In genomic region chr12:13940466-13940865, GRCh38 we compare ENCODE assay signal across 24 cellular contexts. TPM values are rescaled to one million over a fixed set of nuclear protein-coding genes. Genes with fewer than 3 reads are reported as not detected.
A peak's percentile ranks its signal among the peaks of the same experiment; 100 is the strongest.
DNase-seq lines count a peak whose midpoint lies in the region; ATAC-seq, FAIRE-seq and TF ChIP-seq lines count a peak whose summit lies in the region.
"Had no signal": no experiment of that assay in that cellular context is flagged by ENCODE, and none has a peak within 500 bp of the region (broad histone marks: within the 10 kb centered on the region; RNA-seq: fewer than 3 reads in every experiment).

No MANE protein-coding gene starts in this region.

- TF ChIP-seq POLR2A in A549 (IDR thresholded peaks at IDR 0.05; ENCODE audit: low read length) (no peak), body of pancreas (IDR thresholded peaks at IDR 0.05) (no peak)

- no peak for FAIRE-seq in A549 (lab: Jason Lieb, UNC)
- FAIRE-seq: D721Med, GM12878 had no signal

- H3K9me3 Mint-ChIP-seq in Caco-2 (ENCODE audit: unreplicated experiment) = peaks cover 19% of the 10 kb centered on the region
- H3K9me3 Mint-ChIP-seq in progenitor cell of endocrine pancreas (ENCODE audit: low read depth) = peaks cover 9% of the 10 kb centered on the region

- no peak for TF ChIP-seq EP300 in A549 (IDR thresholded peaks at IDR 0.05)

- peak overlapping the region; percentile 69 for H3K4me2 ChIP-seq in A549

- no peaks in the 10 kb centered on the region for H3K36me3 ChIP-seq in Caco-2 (ENCODE audit: control insufficient read depth, insufficient read depth, low read length)
- no peaks in the 10 kb centered on the region for H3K36me3 ChIP-seq in body of pancreas (replicated peaks in 1 of 2; ENCODE audit: insufficient read depth in 1 of 2, low read depth in 2 of 2)
- H3K36me3 ChIP-seq: MG63 had no signal

- H3K4me3 Mint-ChIP-seq in Caco-2 (ENCODE audit: unreplicated experiment) = no peak overlapping the region
- no peak overlapping the region for H3K4me3 Mint-ChIP-seq in progenitor cell of endocrine pancreas (ENCODE audit: low read depth)
- H3K4me3 Mint-ChIP-seq: CD8-positive, alpha-beta memory T cell had no signal

- H3K9me3 ChIP-seq in A549 (peaks cover 24% of the 10 kb centered on the region), Caco-2 (peaks cover 20% of the 10 kb centered on the region), body of pancreas (no peaks in the 10 kb centered on the region)

- peak overlapping the region; percentile 75 to 85 for H3K27ac ChIP-seq in A549
- peak overlapping the region in 3 of 4 donors; percentile 11 to 22 (median 11) for H3K27ac ChIP-seq in body of pancreas
- H3K27ac ChIP-seq: GM23248 had no signal

- CTCF ChIA-PET in A549 (lab: Yijun Ruan, JAX) = interaction anchor here (0.8 to 3.2 kb wide), 19 partner anchors 8 to 685 kb away, joined by 3 to 36 read pairs (median 7); partner anchors contain the start of gene GRIN2B
- CTCF ChIA-PET in Caco-2 (lab: Charles Lee) = interaction anchor here (1.3 to 2.4 kb wide), 5 partner anchors 11 to 227 kb away, joined by 4 to 44 read pairs (median 6); partner anchors contain the start of gene GRIN2B

- no TSS peak for BruUV-seq in Caco-2 (replicated peaks; lab: Mats Ljungman, UMichigan)

- intact Hi-C loops in Caco-2 (cut with micrococcal nuclease; ENCODE audit: unreplicated experiment) = loop anchor here (5.0 to 10.0 kb wide), 4 partner anchors 158 to 683 kb away; no protein-coding TSS in a partner anchor
- intact Hi-C loops in body of pancreas (cut with DNase I) = loop anchor here (10.0 kb wide), 1 partner anchor 76 kb away; no protein-coding TSS in a partner anchor

- H3K4me1 ChIP-seq in A549 (peaks cover 42% of the 10 kb centered on the region), Caco-2 (peaks cover 32% of the 10 kb centered on the region), body of pancreas (peaks cover 25% of the 10 kb centered on the region)

- H3K27ac Mint-ChIP-seq in Caco-2 (ENCODE audit: unreplicated experiment) (peak overlapping the region; percentile 15), progenitor cell of endocrine pancreas (peak overlapping the region; percentile 41)
- H3K27ac Mint-ChIP-seq: CD8-positive, alpha-beta memory T cell had no signal

- H3K36me3 Mint-ChIP-seq in Caco-2 (ENCODE audit: insufficient read depth, unreplicated experiment) = peaks cover 14% of the 10 kb centered on the region
- peaks cover 2% of the 10 kb centered on the region for H3K36me3 Mint-ChIP-seq in progenitor cell of endocrine pancreas (ENCODE audit: insufficient read depth)
- H3K36me3 Mint-ChIP-seq: CD8-positive, alpha-beta memory T cell had no signal

- DNase-seq in A549 (ENCODE audit: low read depth in 1 of 2, low spot score in 1 of 2) (no peak), Caco-2 (no peak), body of pancreas (peak; percentile 21 to 56 (median 38)), progenitor cell of endocrine pancreas (ENCODE audit: low spot score, unreplicated experiment) (no peak), activated T-cell treated with anti-CD3 and anti-CD28 coated beads for 4 hours (no peak)
- DNase-seq in activated T-cell treated with anti-CD3 and anti-CD28 coated beads, Interleukin-2, amount 50 U/mL, for 1 hour = no peak
- DNase-seq: AML-193; C1 segment of cervical spinal cord; CD8-positive, alpha-beta memory T cell; DMS79; GM23248; HCEC 1CT; Kasumi-1; MG63; NCI-H1105; NCI-H1694; NCI-H2081; NCI-H526 had no signal

- H3K4me1 Mint-ChIP-seq in Caco-2 (ENCODE audit: low read depth, unreplicated experiment) (peaks cover 24% of the 10 kb centered on the region), progenitor cell of endocrine pancreas (ENCODE audit: low read depth) (peaks cover 16% of the 10 kb centered on the region)
- H3K4me1 Mint-ChIP-seq: CD8-positive, alpha-beta memory T cell had no signal

- no peak for TF ChIP-seq CTCF in A549 (IDR thresholded peaks at IDR 0.05)
- TF ChIP-seq CTCF in Caco-2 (IDR thresholded peaks at IDR 0.05; ENCODE audit: insufficient read depth in 1 of 2, low read depth in 1 of 2, low read length in 1 of 2, severe bottlenecking in 1 of 2, unreplicated experiment in 1 of 2) = no peak
- TF ChIP-seq CTCF in body of pancreas (IDR thresholded peaks at IDR 0.05) = no peak
- no peak for TF ChIP-seq CTCF in progenitor cell of endocrine pancreas (IDR thresholded peaks at IDR 0.05; ENCODE audit: unreplicated experiment)

- 83% methylated on average over 2 of the region's 2 CpGs for WGBS in A549 (ENCODE audit: missing lambda C conversion rate)
- WGBS in body of pancreas, 2 donors = 32 to 34% methylated on average over 2 of the region's 2 CpGs

- ATAC-seq in A549 (no peak), body of pancreas (no peak), GM18511 (IDR thresholded peaks at IDR 0.05; ENCODE audit: unreplicated experiment) (no peak)
- ATAC-seq: GM12878, Panc1, SK-N-SH treated with all-trans-retinoic acid at 6 μM for 48 hours had no signal

- H3K27me3 ChIP-seq in Caco-2 (replicated peaks; ENCODE audit: control insufficient read depth, insufficient read depth, low read length) (no peaks in the 10 kb centered on the region), body of pancreas (no peaks in the 10 kb centered on the region)
- H3K27me3 ChIP-seq: MG63 had no signal

- POLR2A ChIA-PET in A549 (lab: Yijun Ruan, JAX) (interaction anchor here (2.4 kb wide), 1 partner anchor 13 kb away, joined by 15 read pairs; no protein-coding TSS in a partner anchor), Caco-2 (lab: Charles Lee) (no interaction called here)

- no peaks in the 10 kb centered on the region for H3K27me3 Mint-ChIP-seq in Caco-2 (ENCODE audit: insufficient read depth, unreplicated experiment)
- H3K27me3 Mint-ChIP-seq in progenitor cell of endocrine pancreas = peaks cover 8% of the 10 kb centered on the region

- H3K4me3 ChIP-seq in A549 = no peak overlapping the region
- no peak overlapping the region for H3K4me3 ChIP-seq in Caco-2 (ENCODE audit: low read depth, low read length)
- no peak overlapping the region for H3K4me3 ChIP-seq in body of pancreas
- H3K4me3 ChIP-seq: GM12878, GM23248, MG63 had no signal

- no peak for TF ChIP-seq RAD21 in A549 (conservative IDR thresholded peaks at IDR 0.05 in 1 of 2, IDR thresholded peaks at IDR 0.05 in 1 of 2)

TF ChIP-seq in A549, 52 proteins besides CTCF, POLR2A, EP300 and RAD21:
- TF ChIP-seq E2F6 (IDR thresholded peaks at IDR 0.05; ENCODE audit: borderline replicate concordance, low read depth) (no peak), MAZ (IDR thresholded peaks at IDR 0.05; ENCODE audit: borderline replicate concordance, low read depth, low read length) (no peak), ZFP36 (IDR thresholded peaks at IDR 0.05; ENCODE audit: borderline replicate concordance, partially characterized antibody) (no peak), TFCP2L1 (CRISPR knock-in tag; IDR thresholded peaks at IDR 0.05) (no peak), FOSL2 (IDR thresholded peaks at IDR 0.05) (no peak), FOSL2 (CRISPR knock-in tag; IDR thresholded peaks at IDR 0.05) (no peak), CBX2 (IDR thresholded peaks at IDR 0.05; ENCODE audit: borderline replicate concordance, low read depth) (no peak), HDAC2 (IDR thresholded peaks at IDR 0.05) (no peak), NPAS2 (CRISPR knock-in tag; IDR thresholded peaks at IDR 0.05; ENCODE audit: borderline replicate concordance) (no peak), HES2 (IDR thresholded peaks at IDR 0.05) (no peak), TP53 (CRISPR knock-in tag; IDR thresholded peaks at IDR 0.05) (no peak), KDM1A (IDR thresholded peaks at IDR 0.05; ENCODE audit: low read depth) (no peak), REST (IDR thresholded peaks at IDR 0.05) (no peak), ESRRA (IDR thresholded peaks at IDR 0.05; ENCODE audit: borderline replicate concordance, low read length) (no peak)

RNA-seq across cellular contexts. Expression of gene GRIN2B, which starts 40.9 kb away (rescaled TPM):
- 3.2 and 3.3 TPM in 2 replicates for polyA plus RNA-seq in A549 (2011; rRNA removed)
- 4.6 and 5.5 TPM in 2 replicates for polyA plus RNA-seq in A549 (2012; cell fraction: cytosol; rRNA removed)
- polyA plus RNA-seq in A549 (2012; cell fraction: nucleus; rRNA removed) = 3.9 and 5.6 TPM in 2 replicates
- 2.4 to 4.0 TPM (median 2.9 TPM) in 3 replicates for polyA plus RNA-seq in A549 (2017; fragmentation: RNase III; extraction: RNeasy Plus Mini Kit Qiagen cat#74134 plus additional on column Dnase treatment)
- polyA minus RNA-seq in A549 (2011; rRNA and poly(A)+ RNA removed) = 16.9 and 21.2 TPM in 2 replicates
- total RNA-seq in Caco-2 (2022) = 23.4 and 24.4 TPM in 2 replicates
- under 1 TPM; under 0.01 TPM for total RNA-seq in body of pancreas
- total RNA-seq in progenitor cell of endocrine pancreas = 0.07 TPM in 1 of 2 replicates, not detected in the other
- total RNA-seq: CD8-positive, alpha-beta memory T cell; GM12878; GM23248; T-helper 2 cell treated with Interferon-gamma antibody and Interleukin-4, amounts not matched to agents 100 ng/mL and 5 ng/mL, for 36 hours had no signal
- polyA plus RNA-seq: CD8-positive, alpha-beta memory T cell; GM23248 had no signal

Comparison
In these comparisons a context has a peak if more than half of its experiments do, and no peak if none do; other contexts are left out.
1. DNase-seq: peak in body of pancreas (4 of 4); none in A549 (0 of 2), Caco-2 (0 of 2), progenitor cell of endocrine pancreas (single experiment), activated T-cell treated with anti-CD3 and anti-CD28 coated beads, Interleukin-2, amount 50 U/mL, for 1 hour (single experiment) and activated T-cell treated with anti-CD3 and anti-CD28 coated beads for 4 hours (single experiment).
2. RNA of gene GRIN2B, which starts 40.9 kb away (total RNA-seq): 23.4 to 24.4 TPM in Caco-2; under 0.01 TPM in body of pancreas and 0.07 TPM in progenitor cell of endocrine pancreas; every median in the first group is over 10 times any median in the second.